Comparison of ENCODE assay signal across 8 cellular contexts in genomic region chr5:134527156-134527960, GRCh38. TPM values are rescaled to one million over a fixed set of nuclear protein-coding genes. Genes with fewer than 3 reads are reported as not detected.
A peak's percentile ranks its signal among the peaks of the same experiment; 100 is the strongest.
DNase-seq lines count a peak whose midpoint lies in the region; ATAC-seq and TF ChIP-seq lines count a peak whose summit lies in the region.

No MANE protein-coding gene starts in this region.

- DNase-seq in DMS53 (lab: John Stamatoyannopoulos, UW) (peak; percentile 97), KG1 (lab: John Stamatoyannopoulos, UW) (peak; percentile 12), RWPE1 (ENCODE audit: low spot score) (peak; percentile 97), fibroblast of the conjunctiva (ENCODE audit: low read depth) (peak; percentile 87), stomach (peak; percentile 82)
- DNase-seq in activated effector memory CD4-positive, alpha-beta T cell treated with anti-CD3 and anti-CD28 coated beads, Interleukin-2, amount 50 U/mL, for 16 hours, result peak; percentile 91

- H3K9me3 ChIP-seq in neural cell (ENCODE audit: low read length), result no peaks in the 10 kb centered on the region
- H3K9me3 ChIP-seq in stomach, result no peaks in the 10 kb centered on the region

- CTCF ChIA-PET in RWPE1 (lab: Yijun Ruan, JAX), result interaction anchor here (0.6 to 3.9 kb wide), 28 partner anchors 9 to 219 kb away, joined by 3 to 34 read pairs (median 4); partner anchors contain the start of gene CDKN2AIPNL

- peaks cover 53 to 71% (median 63%) of the 10 kb centered on the region in 4 donors for H3K4me1 ChIP-seq in stomach

- TF ChIP-seq CTCF in RWPE1 (conservative IDR thresholded peaks at IDR 0.05; ENCODE audit: low read depth) (peak; percentile 98), neural cell (IDR thresholded peaks at IDR 0.05; ENCODE audit: poor library complexity, severe bottlenecking) (peak; percentile 90), stomach (IDR thresholded peaks at IDR 0.05) (peak in 5 of 7 experiments; percentile 81 to 98 (median 96))

- H2AFZ ChIP-seq in neural cell (ENCODE audit: low read depth, low read length), result peak overlapping the region; percentile 91

- peak overlapping the region; percentile 92 for H3K4me3 ChIP-seq in neural cell (ENCODE audit: low read length)
- H3K4me3 ChIP-seq in stomach, result peak overlapping the region; percentile 82 to 91 (median 88)

- peak overlapping the region; percentile 85 for H3K4me2 ChIP-seq in neural cell (ENCODE audit: low read length)

- H3K27me3 ChIP-seq in neural cell (ENCODE audit: insufficient read depth, low read depth, low read length) (peaks cover 48% of the 10 kb centered on the region), stomach (no peaks in the 10 kb centered on the region)

- TF ChIP-seq RAD21 in neural cell (conservative IDR thresholded peaks at IDR 0.05), result peak; percentile 56

- H3K36me3 ChIP-seq in neural cell (ENCODE audit: insufficient read depth, low read length), result no peaks in the 10 kb centered on the region
- H3K36me3 ChIP-seq in stomach, result no peaks in the 10 kb centered on the region

- no peaks in the 10 kb centered on the region for H3F3A ChIP-seq in neural cell (ENCODE audit: insufficient read depth, low read length, poor library complexity, severe bottlenecking)

- intact Hi-C loops in stomach (cut with DNase I; ENCODE audit: low total_unique reads), result loop anchor here (5.0 to 10.0 kb wide), 3 partner anchors 45 to 113 kb away; partner anchors contain the start of gene CDKN2AIPNL

- no peaks in the 10 kb centered on the region for H3K9me2 ChIP-seq in neural cell (ENCODE audit: insufficient read depth, low read length)

- POLR2A ChIA-PET in RWPE1 (lab: Yijun Ruan, JAX; ENCODE audit: low non-redundant PET), result interaction anchor here (0.5 to 3.1 kb wide), 5 partner anchors 20 to 159 kb away, joined by 3 to 11 read pairs (median 6); no protein-coding TSS in a partner anchor

- H3K79me2 ChIP-seq in neural cell (replicated peaks; ENCODE audit: insufficient read depth, low read length), result no peaks in the 10 kb centered on the region

- peak; percentile 34 for ATAC-seq in GM21576 (IDR thresholded peaks at IDR 0.05; ENCODE audit: unreplicated experiment)

- 0 to 2% (median 2%) methylated on average over 9 to 56 of the region's 57 CpGs for WGBS in stomach, 5 donors

- TF ChIP-seq POLR2A in stomach (IDR thresholded peaks at IDR 0.05), result peak in 1 of 4 donors; percentile 14

- TF ChIP-seq EP300 in neural cell (conservative IDR thresholded peaks at IDR 0.05; ENCODE audit: poor library complexity, severe bottlenecking), result no peak
- no peak for TF ChIP-seq EP300 in stomach (IDR thresholded peaks at IDR 0.05)

- H3K27ac ChIP-seq in RWPE1 (peak overlapping the region; percentile 98), neural cell (ENCODE audit: low read length) (peak overlapping the region; percentile 56), stomach (peak overlapping the region; percentile 94 to 99 (median 97))

- H4K20me1 ChIP-seq in neural cell (ENCODE audit: insufficient read depth), result no peaks in the 10 kb centered on the region

- H3K9ac ChIP-seq in neural cell (ENCODE audit: low read length), result peak overlapping the region; percentile 80

TF ChIP-seq in neural cell, 6 proteins besides CTCF, POLR2A, EP300 and RAD21:
- TF ChIP-seq MXI1 (conservative IDR thresholded peaks at IDR 0.05; ENCODE audit: poor library complexity, severe bottlenecking) (no peak), EZH2 (IDR thresholded peaks at IDR 0.05; ENCODE audit: borderline replicate concordance, insufficient read depth, low read length, poor library complexity, severe bottlenecking) (no peak), TAF1 (IDR thresholded peaks at IDR 0.05; ENCODE audit: low read depth) (peak; percentile 58), POLR2AphosphoS5 (IDR thresholded peaks at IDR 0.05) (peak; percentile 65), SMC3 (conservative IDR thresholded peaks at IDR 0.05; ENCODE audit: poor library complexity) (peak; percentile 56)
- TF ChIP-seq, protein P1, sequence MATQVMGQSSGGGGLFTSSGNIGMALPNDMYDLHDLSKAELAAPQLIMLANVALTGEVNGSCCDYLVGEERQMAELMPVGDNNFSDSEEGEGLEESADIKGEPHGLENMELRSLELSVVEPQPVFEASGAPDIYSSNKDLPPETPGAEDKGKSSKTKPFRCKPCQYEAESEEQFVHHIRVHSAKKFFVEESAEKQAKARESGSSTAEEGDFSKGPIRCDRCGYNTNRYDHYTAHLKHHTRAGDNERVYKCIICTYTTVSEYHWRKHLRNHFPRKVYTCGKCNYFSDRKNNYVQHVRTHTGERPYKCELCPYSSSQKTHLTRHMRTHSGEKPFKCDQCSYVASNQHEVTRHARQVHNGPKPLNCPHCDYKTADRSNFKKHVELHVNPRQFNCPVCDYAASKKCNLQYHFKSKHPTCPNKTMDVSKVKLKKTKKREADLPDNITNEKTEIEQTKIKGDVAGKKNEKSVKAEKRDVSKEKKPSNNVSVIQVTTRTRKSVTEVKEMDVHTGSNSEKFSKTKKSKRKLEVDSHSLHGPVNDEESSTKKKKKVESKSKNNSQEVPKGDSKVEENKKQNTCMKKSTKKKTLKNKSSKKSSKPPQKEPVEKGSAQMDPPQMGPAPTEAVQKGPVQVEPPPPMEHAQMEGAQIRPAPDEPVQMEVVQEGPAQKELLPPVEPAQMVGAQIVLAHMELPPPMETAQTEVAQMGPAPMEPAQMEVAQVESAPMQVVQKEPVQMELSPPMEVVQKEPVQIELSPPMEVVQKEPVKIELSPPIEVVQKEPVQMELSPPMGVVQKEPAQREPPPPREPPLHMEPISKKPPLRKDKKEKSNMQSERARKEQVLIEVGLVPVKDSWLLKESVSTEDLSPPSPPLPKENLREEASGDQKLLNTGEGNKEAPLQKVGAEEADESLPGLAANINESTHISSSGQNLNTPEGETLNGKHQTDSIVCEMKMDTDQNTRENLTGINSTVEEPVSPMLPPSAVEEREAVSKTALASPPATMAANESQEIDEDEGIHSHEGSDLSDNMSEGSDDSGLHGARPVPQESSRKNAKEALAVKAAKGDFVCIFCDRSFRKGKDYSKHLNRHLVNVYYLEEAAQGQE (IDR thresholded peaks at IDR 0.05; ENCODE audit: borderline replicate concordance), result peak; percentile 32
TF ChIP-seq in neural cell: peak in this region for 4.

RNA-seq across cellular contexts. Expression of gene JADE2, which starts 1.9 kb away (rescaled TPM):
- polyA plus RNA-seq in neural cell, result 0.84 and 1.9 TPM in 2 replicates
- 1.3 and 2.2 TPM in 2 replicates for polyA minus RNA-seq in neural cell
- 100 to 1,000 TPM in 1 of 5 donors, 10 to 100 TPM in 4; 16.7 to 109 (median 47.3) TPM for total RNA-seq in stomach
- 10 to 100 TPM in 1 of 3 donors, 1 to 10 TPM in 2; 6.2 to 13.0 (median 6.6) TPM for polyA plus RNA-seq in stomach

Comparison
In these comparisons a context has a peak if more than half of its experiments do, and no peak if none do; other contexts are left out.
1. Peak in every context shown above with its lines: DNase-seq, ATAC-seq, H3K4me3 ChIP-seq and H3K27ac ChIP-seq.
2. DNase-seq: peak in every context shown above with its lines; median percentile 97 in DMS53; 97 in RWPE1; 91 in activated effector memory CD4-positive, alpha-beta T cell treated with anti-CD3 and anti-CD28 coated beads, Interleukin-2, amount 50 U/mL, for 16 hours; 87 in fibroblast of the conjunctiva; 82 in stomach; 12 in KG1.